ENCODE assay signal across 8 cellular contexts in genomic region chr6:153001767-153002612, GRCh38. TPM values are rescaled to one million over a fixed set of nuclear protein-coding genes. Genes with fewer than 3 reads are reported as not detected.
DNase-seq lines count a peak whose midpoint lies in the region; ATAC-seq and TF ChIP-seq lines count a peak whose summit lies in the region.

No MANE protein-coding gene starts in this region.

- TF ChIP-seq CTCF in Calu3 (IDR thresholded peaks at IDR 0.05; ENCODE audit: unreplicated experiment), result no peak
- no peak for TF ChIP-seq CTCF in fibroblast of pulmonary artery (IDR thresholded peaks at IDR 0.05; ENCODE audit: low read length, missing control alignments)
- TF ChIP-seq CTCF in neutrophil (IDR thresholded peaks at IDR 0.05), result no peak
- no peak for TF ChIP-seq CTCF in GM13977 (IDR thresholded peaks at IDR 0.05; ENCODE audit: extremely low read depth, insufficient read depth, missing control alignments)

- H3K4me1 ChIP-seq in neutrophil (ENCODE audit: control insufficient read depth in 1 of 2, insufficient read depth in 1 of 2, low read depth in 1 of 2, low read length in 1 of 2), result peaks cover 18 to 24% of the 10 kb centered on the region in 2 experiments

- peaks cover 32% of the 10 kb centered on the region for H3K36me3 Mint-ChIP-seq in Calu3 (ENCODE audit: insufficient read depth, unreplicated experiment)

- H3K9me3 ChIP-seq in neutrophil, result no peaks in the 10 kb centered on the region

- H3K27ac ChIP-seq in neutrophil, result peak overlapping the region; percentile 74

- BruUV-seq in Calu3 (replicated peaks; lab: Mats Ljungman, UMichigan), result TSS peak; percentile 69

- no peaks in the 10 kb centered on the region for H3K27me3 Mint-ChIP-seq in Calu3 (ENCODE audit: unreplicated experiment)

- no peaks in the 10 kb centered on the region for H3K27me3 ChIP-seq in neutrophil

- H3K27ac Mint-ChIP-seq in Calu3 (ENCODE audit: unreplicated experiment), result peak overlapping the region; percentile 94

- H3K4me3 ChIP-seq in fibroblast of pulmonary artery (replicated peaks; ENCODE audit: low read depth, low read length), result peak overlapping the region; percentile 84
- peak overlapping the region; percentile 86 to 88 for H3K4me3 ChIP-seq in neutrophil (ENCODE audit: low read depth in 1 of 2, low read length in 1 of 2)

- peaks cover 13% of the 10 kb centered on the region for H3K36me3 ChIP-seq in neutrophil

- intact Hi-C loops in Calu3 (cut with micrococcal nuclease; ENCODE audit: unreplicated experiment), result no loop called here

- in situ Hi-C loops in GM13977 (cut with MboI; ENCODE audit: low pct_unique_long_range_greater_than_20kb, low sequenced_read_pairs, unreplicated experiment), result no loop called here

- peak overlapping the region; percentile 94 for H3K4me3 Mint-ChIP-seq in Calu3 (ENCODE audit: low read depth, unreplicated experiment)

- DNase-seq in Calu3 (no peak), fibroblast of pulmonary artery (ENCODE audit: low read depth) (no peak), cortex of kidney (lab: John Stamatoyannopoulos, UW) (no peak), GM13977 (ENCODE audit: low spot score) (no peak)
- DNase-seq in activated CD4-positive, alpha-beta T cell treated with anti-CD3 and anti-CD28 coated beads for 4 hours, result peak; percentile 10 to 13

- ATAC-seq in GM19395 (IDR thresholded peaks at IDR 0.05; ENCODE audit: unreplicated experiment), result peak; percentile 33
- peak; percentile 7 for ATAC-seq in HG03457 (IDR thresholded peaks at IDR 0.05; ENCODE audit: unreplicated experiment)

- H3K9me3 Mint-ChIP-seq in Calu3 (ENCODE audit: low read depth, unreplicated experiment), result no peaks in the 10 kb centered on the region

- CTCF ChIA-PET in Calu3 (lab: Charles Lee), result no interaction called here

- peaks cover 19% of the 10 kb centered on the region for H3K4me1 Mint-ChIP-seq in Calu3 (ENCODE audit: low read depth, unreplicated experiment)

RNA-seq across cellular contexts. Expression of gene MTRF1L, which starts 0.5 kb away (rescaled TPM):
- 15.9 and 16.2 TPM in 2 replicates for total RNA-seq in Calu3 (2022)

RNA-seq across cellular contexts. Expression of gene FBXO5, which starts 19.1 kb away (rescaled TPM):
- total RNA-seq in Calu3 (2022), result 17.6 and 21.1 TPM in 2 replicates

Comparison
In these comparisons a context has a peak if more than half of its experiments do, and no peak if none do; other contexts are left out.
1. DNase-seq: peak in activated CD4-positive, alpha-beta T cell treated with anti-CD3 and anti-CD28 coated beads for 4 hours (2 of 2); none in Calu3 (single experiment), fibroblast of pulmonary artery (single experiment), cortex of kidney (single experiment) and GM13977 (single experiment).